Comparison of ENCODE assay signal across 2 cellular contexts in the genomic region with DNA sequence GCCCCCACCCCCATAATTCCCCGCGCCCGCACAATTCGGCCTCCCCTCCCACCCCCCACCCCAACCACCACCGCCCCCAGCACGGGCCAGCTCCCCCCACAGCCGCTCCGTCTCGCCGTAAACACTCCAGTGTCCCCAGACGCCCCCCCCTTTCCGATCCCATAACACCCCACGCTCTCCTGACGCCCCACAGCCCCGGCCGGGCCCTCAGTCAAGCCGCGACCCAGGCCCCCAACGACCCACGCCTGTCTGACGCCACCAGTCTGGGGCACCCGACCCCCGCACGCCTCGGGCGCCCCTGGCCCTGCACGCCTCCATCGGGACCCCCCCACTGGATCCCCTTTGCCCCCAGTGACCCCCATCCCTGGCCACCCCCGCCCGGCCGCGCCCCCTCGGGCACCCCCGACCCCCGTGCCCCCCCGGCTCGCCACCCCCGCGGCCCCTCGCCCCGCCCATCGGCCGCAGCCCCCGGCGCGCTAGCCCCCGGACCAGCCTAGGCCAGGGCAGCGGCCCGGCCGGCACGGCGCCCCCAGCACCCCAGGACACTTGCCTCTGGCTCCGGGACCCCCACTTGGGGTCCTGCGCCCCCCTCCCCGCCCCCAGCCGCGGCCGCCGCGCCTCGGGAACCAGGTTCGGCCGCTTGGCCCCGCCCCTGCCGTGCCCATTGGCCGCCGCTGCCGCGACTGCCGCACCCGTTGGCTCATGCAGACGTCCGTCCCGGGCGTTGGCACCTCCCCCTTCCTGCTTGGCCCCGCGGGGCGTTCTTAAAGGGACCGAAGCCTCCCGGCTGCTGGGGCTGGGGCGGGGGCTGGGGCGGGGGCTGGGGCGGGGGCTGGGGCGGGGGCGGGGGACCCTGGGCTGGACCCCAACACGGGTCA.
TF ChIP-seq lines count a peak whose summit lies in the region.

A gene (minus strand): TSS at position 638 of the 878 bp plus-strand sequence. CDS start 1,603 bp downstream, outside the sequence.

TF ChIP-seq in HEK293, 187 proteins besides CTCF, POLR2A, EP300 and RAD21 (continued from another document and continues in another):
- no peak for TF ChIP-seq ZNF174 (tag by site-specific recombination; IDR thresholded peaks at IDR 0.05)
- no peak for TF ChIP-seq ZNF37A (tag by site-specific recombination; IDR thresholded peaks at IDR 0.05)
- TF ChIP-seq SALL2 (tag by site-specific recombination; IDR thresholded peaks at IDR 0.05; ENCODE audit: borderline replicate concordance): no peak
- no peak for TF ChIP-seq RBAK (tag by site-specific recombination; IDR thresholded peaks at IDR 0.05)
- peak; percentile 71 for TF ChIP-seq SP2 (tag by site-specific recombination; IDR thresholded peaks at IDR 0.05)
- no peak for TF ChIP-seq ZNF248 (tag by site-specific recombination; IDR thresholded peaks at IDR 0.05)
- no peak for TF ChIP-seq ZNF24 (tag by site-specific recombination; IDR thresholded peaks at IDR 0.05)
- TF ChIP-seq, protein P1, sequence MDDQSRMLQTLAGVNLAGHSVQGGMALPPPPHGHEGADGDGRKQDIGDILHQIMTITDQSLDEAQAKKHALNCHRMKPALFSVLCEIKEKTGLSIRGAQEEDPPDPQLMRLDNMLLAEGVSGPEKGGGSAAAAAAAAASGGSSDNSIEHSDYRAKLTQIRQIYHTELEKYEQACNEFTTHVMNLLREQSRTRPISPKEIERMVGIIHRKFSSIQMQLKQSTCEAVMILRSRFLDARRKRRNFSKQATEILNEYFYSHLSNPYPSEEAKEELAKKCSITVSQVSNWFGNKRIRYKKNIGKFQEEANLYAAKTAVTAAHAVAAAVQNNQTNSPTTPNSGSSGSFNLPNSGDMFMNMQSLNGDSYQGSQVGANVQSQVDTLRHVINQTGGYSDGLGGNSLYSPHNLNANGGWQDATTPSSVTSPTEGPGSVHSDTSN (CRISPR knock-in tag; IDR thresholded peaks at IDR 0.05): peak; percentile 81; the same call in 1 of the 2 replicates
- no peak for TF ChIP-seq ZSCAN23 (tag by site-specific recombination; IDR thresholded peaks at IDR 0.05)
- no peak for TF ChIP-seq HOXA7 (CRISPR knock-in tag; IDR thresholded peaks at IDR 0.05; ENCODE audit: borderline replicate concordance)
- no peak for TF ChIP-seq KLF10 (tag by site-specific recombination; IDR thresholded peaks at IDR 0.05)
- no peak for TF ChIP-seq ZNF10 (tag by site-specific recombination; IDR thresholded peaks at IDR 0.05)
- TF ChIP-seq ZNF202 (tag by site-specific recombination; IDR thresholded peaks at IDR 0.05; ENCODE audit: borderline replicate concordance): no peak
- TF ChIP-seq ZNF394 (tag by site-specific recombination; IDR thresholded peaks at IDR 0.05; ENCODE audit: borderline replicate concordance): no peak
- no peak for TF ChIP-seq REPIN1 (tag by site-specific recombination; IDR thresholded peaks at IDR 0.05; ENCODE audit: low read depth)
- TF ChIP-seq ZNF433 (tag by site-specific recombination; IDR thresholded peaks at IDR 0.05; ENCODE audit: low read depth): no peak
- TF ChIP-seq MZF1 (tag by site-specific recombination; IDR thresholded peaks at IDR 0.05; ENCODE audit: borderline replicate concordance): no peak
- peak; percentile 79 for TF ChIP-seq ZNF76 (tag by site-specific recombination; IDR thresholded peaks at IDR 0.05; ENCODE audit: borderline replicate concordance, low read depth)
- TF ChIP-seq, protein P2, sequence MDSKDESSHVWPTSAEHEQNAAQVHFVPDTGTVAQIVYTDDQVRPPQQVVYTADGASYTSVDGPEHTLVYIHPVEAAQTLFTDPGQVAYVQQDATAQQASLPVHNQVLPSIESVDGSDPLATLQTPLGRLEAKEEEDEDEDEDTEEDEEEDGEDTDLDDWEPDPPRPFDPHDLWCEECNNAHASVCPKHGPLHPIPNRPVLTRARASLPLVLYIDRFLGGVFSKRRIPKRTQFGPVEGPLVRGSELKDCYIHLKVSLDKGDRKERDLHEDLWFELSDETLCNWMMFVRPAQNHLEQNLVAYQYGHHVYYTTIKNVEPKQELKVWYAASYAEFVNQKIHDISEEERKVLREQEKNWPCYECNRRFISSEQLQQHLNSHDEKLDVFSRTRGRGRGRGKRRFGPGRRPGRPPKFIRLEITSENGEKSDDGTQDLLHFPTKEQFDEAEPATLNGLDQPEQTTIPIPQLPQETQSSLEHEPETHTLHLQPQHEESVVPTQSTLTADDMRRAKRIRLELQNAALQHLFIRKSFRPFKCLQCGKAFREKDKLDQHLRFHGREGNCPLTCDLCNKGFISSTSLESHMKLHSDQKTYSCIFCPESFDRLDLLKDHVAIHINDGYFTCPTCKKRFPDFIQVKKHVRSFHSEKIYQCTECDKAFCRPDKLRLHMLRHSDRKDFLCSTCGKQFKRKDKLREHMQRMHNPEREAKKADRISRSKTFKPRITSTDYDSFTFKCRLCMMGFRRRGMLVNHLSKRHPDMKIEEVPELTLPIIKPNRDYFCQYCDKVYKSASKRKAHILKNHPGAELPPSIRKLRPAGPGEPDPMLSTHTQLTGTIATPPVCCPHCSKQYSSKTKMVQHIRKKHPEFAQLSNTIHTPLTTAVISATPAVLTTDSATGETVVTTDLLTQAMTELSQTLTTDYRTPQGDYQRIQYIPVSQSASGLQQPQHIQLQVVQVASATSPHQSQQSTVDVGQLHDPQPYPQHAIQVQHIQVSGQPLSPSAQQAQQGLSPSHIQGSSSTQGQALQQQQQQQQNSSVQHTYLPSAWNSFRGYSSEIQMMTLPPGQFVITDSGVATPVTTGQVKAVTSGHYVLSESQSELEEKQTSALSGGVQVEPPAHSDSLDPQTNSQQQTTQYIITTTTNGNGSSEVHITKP (tag by site-specific recombination; IDR thresholded peaks at IDR 0.05): no peak
- no peak for TF ChIP-seq KLF8 (tag by site-specific recombination; IDR thresholded peaks at IDR 0.05)
- TF ChIP-seq, protein P3, sequence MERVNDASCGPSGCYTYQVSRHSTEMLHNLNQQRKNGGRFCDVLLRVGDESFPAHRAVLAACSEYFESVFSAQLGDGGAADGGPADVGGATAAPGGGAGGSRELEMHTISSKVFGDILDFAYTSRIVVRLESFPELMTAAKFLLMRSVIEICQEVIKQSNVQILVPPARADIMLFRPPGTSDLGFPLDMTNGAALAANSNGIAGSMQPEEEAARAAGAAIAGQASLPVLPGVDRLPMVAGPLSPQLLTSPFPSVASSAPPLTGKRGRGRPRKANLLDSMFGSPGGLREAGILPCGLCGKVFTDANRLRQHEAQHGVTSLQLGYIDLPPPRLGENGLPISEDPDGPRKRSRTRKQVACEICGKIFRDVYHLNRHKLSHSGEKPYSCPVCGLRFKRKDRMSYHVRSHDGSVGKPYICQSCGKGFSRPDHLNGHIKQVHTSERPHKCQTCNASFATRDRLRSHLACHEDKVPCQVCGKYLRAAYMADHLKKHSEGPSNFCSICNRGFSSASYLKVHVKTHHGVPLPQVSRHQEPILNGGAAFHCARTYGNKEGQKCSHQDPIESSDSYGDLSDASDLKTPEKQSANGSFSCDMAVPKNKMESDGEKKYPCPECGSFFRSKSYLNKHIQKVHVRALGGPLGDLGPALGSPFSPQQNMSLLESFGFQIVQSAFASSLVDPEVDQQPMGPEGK (tag by site-specific recombination; IDR thresholded peaks at IDR 0.05): peak; percentile 54; the same call in 1 of the 2 replicates

TF ChIP-seq in SK-N-SH, 30 proteins besides CTCF, POLR2A, EP300 and RAD21 (continued from another document):
- no peak for TF ChIP-seq NFIC (IDR thresholded peaks at IDR 0.05; ENCODE audit: borderline replicate concordance)
- TF ChIP-seq GABPA (IDR thresholded peaks at IDR 0.05; ENCODE audit: low read depth): peak; percentile 49; the same call in 1 of the 2 replicates
- TF ChIP-seq, protein P4, sequence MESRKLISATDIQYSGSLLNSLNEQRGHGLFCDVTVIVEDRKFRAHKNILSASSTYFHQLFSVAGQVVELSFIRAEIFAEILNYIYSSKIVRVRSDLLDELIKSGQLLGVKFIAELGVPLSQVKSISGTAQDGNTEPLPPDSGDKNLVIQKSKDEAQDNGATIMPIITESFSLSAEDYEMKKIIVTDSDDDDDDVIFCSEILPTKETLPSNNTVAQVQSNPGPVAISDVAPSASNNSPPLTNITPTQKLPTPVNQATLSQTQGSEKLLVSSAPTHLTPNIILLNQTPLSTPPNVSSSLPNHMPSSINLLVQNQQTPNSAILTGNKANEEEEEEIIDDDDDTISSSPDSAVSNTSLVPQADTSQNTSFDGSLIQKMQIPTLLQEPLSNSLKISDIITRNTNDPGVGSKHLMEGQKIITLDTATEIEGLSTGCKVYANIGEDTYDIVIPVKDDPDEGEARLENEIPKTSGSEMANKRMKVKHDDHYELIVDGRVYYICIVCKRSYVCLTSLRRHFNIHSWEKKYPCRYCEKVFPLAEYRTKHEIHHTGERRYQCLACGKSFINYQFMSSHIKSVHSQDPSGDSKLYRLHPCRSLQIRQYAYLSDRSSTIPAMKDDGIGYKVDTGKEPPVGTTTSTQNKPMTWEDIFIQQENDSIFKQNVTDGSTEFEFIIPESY (IDR thresholded peaks at IDR 0.05; ENCODE audit: borderline replicate concordance, low read depth): no peak
- TF ChIP-seq JUND (IDR thresholded peaks at IDR 0.05): no peak
- no peak for TF ChIP-seq GATA2 (CRISPR knock-in tag; IDR thresholded peaks at IDR 0.05)
- TF ChIP-seq RXRA (IDR thresholded peaks at IDR 0.05; ENCODE audit: borderline replicate concordance, low read depth): no peak
- TF ChIP-seq, protein P5, sequence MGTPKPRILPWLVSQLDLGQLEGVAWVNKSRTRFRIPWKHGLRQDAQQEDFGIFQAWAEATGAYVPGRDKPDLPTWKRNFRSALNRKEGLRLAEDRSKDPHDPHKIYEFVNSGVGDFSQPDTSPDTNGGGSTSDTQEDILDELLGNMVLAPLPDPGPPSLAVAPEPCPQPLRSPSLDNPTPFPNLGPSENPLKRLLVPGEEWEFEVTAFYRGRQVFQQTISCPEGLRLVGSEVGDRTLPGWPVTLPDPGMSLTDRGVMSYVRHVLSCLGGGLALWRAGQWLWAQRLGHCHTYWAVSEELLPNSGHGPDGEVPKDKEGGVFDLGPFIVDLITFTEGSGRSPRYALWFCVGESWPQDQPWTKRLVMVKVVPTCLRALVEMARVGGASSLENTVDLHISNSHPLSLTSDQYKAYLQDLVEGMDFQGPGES (IDR thresholded peaks at IDR 0.05; ENCODE audit: low read depth, low read length): no peak
- TF ChIP-seq, protein P6, sequence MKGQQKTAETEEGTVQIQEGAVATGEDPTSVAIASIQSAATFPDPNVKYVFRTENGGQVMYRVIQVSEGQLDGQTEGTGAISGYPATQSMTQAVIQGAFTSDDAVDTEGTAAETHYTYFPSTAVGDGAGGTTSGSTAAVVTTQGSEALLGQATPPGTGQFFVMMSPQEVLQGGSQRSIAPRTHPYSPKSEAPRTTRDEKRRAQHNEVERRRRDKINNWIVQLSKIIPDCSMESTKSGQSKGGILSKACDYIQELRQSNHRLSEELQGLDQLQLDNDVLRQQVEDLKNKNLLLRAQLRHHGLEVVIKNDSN (IDR thresholded peaks at IDR 0.05; ENCODE audit: borderline replicate concordance, low read depth): no peak
- TF ChIP-seq FOXM1 (IDR thresholded peaks at IDR 0.05; ENCODE audit: low read depth): no peak
- no peak for TF ChIP-seq NRF1 (IDR thresholded peaks at IDR 0.05; ENCODE audit: low read depth, low read length)
